Comparison of ENCODE assay signal across 28 cellular contexts in the genomic region with DNA sequence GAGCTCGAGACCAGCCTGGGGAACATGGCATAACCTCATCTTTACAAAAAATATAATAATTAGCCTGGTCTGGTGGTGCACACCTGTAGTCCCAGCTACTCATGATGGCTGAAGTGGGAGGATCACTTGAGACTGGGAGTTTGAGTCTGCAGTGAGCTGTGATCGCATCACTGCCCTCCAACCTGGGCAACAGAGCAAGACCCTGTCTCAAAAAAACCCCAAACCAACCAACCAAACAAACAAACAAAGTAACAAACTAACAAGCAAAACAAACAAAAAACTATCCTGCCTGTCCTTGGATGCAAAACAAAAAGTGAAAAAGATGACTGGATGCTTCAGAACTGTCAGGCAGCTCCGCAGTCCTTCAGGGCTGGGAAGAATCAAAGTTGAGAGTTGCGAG. TPM values are rescaled to one million over a fixed set of nuclear protein-coding genes. Genes with fewer than 3 reads are reported as not detected.
DNase-seq lines count a peak whose midpoint lies in the region; ATAC-seq, FAIRE-seq and TF ChIP-seq lines count a peak whose summit lies in the region.
"Had no signal": no experiment of that assay in that cellular context is flagged by ENCODE, and none has a peak within 500 bp of the region (broad histone marks: within the 10 kb centered on the region; RNA-seq: fewer than 3 reads in every experiment).

No MANE protein-coding gene starts in this region.

- peaks cover 9% of the 10 kb centered on the region for H3K36me3 Mint-ChIP-seq in T-helper 17 cell (ENCODE audit: low read depth)
- H3K36me3 Mint-ChIP-seq: CD14-positive monocyte; CD4-positive, alpha-beta memory T cell; CD4-positive, CD25-positive, alpha-beta regulatory T cell; CD8-positive, alpha-beta memory T cell had no signal

- no peak for FAIRE-seq in H1 (lab: Jason Lieb, UNC)
- FAIRE-seq: A204.1, GM12878, GM12892, GM18507 had no signal

- TF ChIP-seq RAD21 in H1 (IDR thresholded peaks at IDR 0.05 in 1 of 2, conservative IDR thresholded peaks at IDR 0.05 in 1 of 2; ENCODE audit: low read depth in 2 of 2, low read length in 2 of 2) = no peak

- H4K5ac ChIP-seq in H1 (ENCODE audit: insufficient read length, low read depth, low read length) = no peak overlapping the region

- no peak overlapping the region for H2BK120ac ChIP-seq in H1 (replicated peaks; ENCODE audit: low read depth, low read length)

- no peak overlapping the region for H4K91ac ChIP-seq in H1 (replicated peaks; ENCODE audit: insufficient read length, low read length)

- TF ChIP-seq EP300 in H1 (IDR thresholded peaks at IDR 0.05; ENCODE audit: borderline replicate concordance in 1 of 2, low read depth in 2 of 2, low read length in 2 of 2) = no peak

- no peak overlapping the region for H2AFZ ChIP-seq in H1 (ENCODE audit: low read length)

- WGBS in H1 (ENCODE audit: extremely low coverage in 1 of 2, insufficient coverage in 1 of 2, insufficient read length in 1 of 2, insufficient replicate concordance in 2 of 2, low coverage in 1 of 2, low lambda C conversion rate in 2 of 2, missing lambda C conversion rate in 1 of 2), 2 experiments = 87% methylated on average over 4 of the region's 4 CpGs; no CpG with 5 or more reads in 1 of the 2 experiments

- H2BK5ac ChIP-seq in H1 (ENCODE audit: low read depth, low read length) = no peak overlapping the region

- H3K27ac Mint-ChIP-seq in T-helper 17 cell = peak overlapping the region; percentile 37
- H3K27ac Mint-ChIP-seq: CD4-positive, alpha-beta memory T cell had no signal

- CTCF ChIA-PET in HEK293 (lab: Yijun Ruan, JAX) (interaction anchor here (0.6 to 1.4 kb wide), 3 partner anchors 33 to 67 kb away, joined by 3 read pairs; no protein-coding TSS in a partner anchor), H1 (lab: Charles Lee; ENCODE audit: partially characterized antibody) (interaction anchor here (1.2 to 6.0 kb wide), 11 partner anchors 8 to 81 kb away, joined by 4 to 34 read pairs (median 11); no protein-coding TSS in a partner anchor)

- TF ChIP-seq CTCF in HEK293 (tag by site-specific recombination; IDR thresholded peaks at IDR 0.05) = no peak
- no peak for TF ChIP-seq CTCF in H1 (IDR thresholded peaks at IDR 0.05; ENCODE audit: control extremely low read depth in 1 of 3, insufficient read depth in 1 of 3, low read depth in 1 of 3, low read length in 3 of 3)
- no peak for TF ChIP-seq CTCF in ascending aorta (IDR thresholded peaks at IDR 0.05)

- no peak overlapping the region for H3K23ac ChIP-seq in H1 (ENCODE audit: insufficient read length)

- H3K4me1 Mint-ChIP-seq in T-helper 17 cell = peaks cover 17% of the 10 kb centered on the region

- 0 out of 2 replicates have a peak overlapping the region, but pooled peaks have one; percentile 29 for H2BK15ac ChIP-seq in H1 (ENCODE audit: low read length)

- no peak overlapping the region for H2BK20ac ChIP-seq in H1 (ENCODE audit: low read length)

- POLR2A ChIA-PET in HEK293 (lab: Yijun Ruan, JAX) = no interaction called here
- POLR2A ChIA-PET in H1 (lab: Charles Lee; ENCODE audit: partially characterized antibody) = interaction anchor here (1.1 kb wide), 1 partner anchor 17 kb away, joined by 3 read pairs; no protein-coding TSS in a partner anchor

- no peaks in the 10 kb centered on the region for H3K36me3 ChIP-seq in HEK293 (ENCODE audit: control insufficient read depth in 2 of 2, insufficient read depth in 1 of 2, low read length in 2 of 2)
- H3K36me3 ChIP-seq in H1 (ENCODE audit: control insufficient read depth in 2 of 4, insufficient read depth in 4 of 4, low read length in 3 of 4) = no peaks in the 10 kb centered on the region
- no peaks in the 10 kb centered on the region for H3K36me3 ChIP-seq in ascending aorta
- H3K36me3 ChIP-seq: BE2C, BLaER1 had no signal

- H3K4me1 ChIP-seq in HEK293 (ENCODE audit: control insufficient read depth, insufficient read depth, low read length) (no peaks in the 10 kb centered on the region), H1 (replicated peaks in 1 of 4; ENCODE audit: control insufficient read depth in 3 of 4, insufficient read depth in 4 of 4, low read length in 3 of 4) (peaks cover 8 to 24% (median 20%) of the 10 kb centered on the region in 4 experiments), ascending aorta (no peaks in the 10 kb centered on the region)
- H3K4me1 ChIP-seq: BE2C had no signal

- H3K4ac ChIP-seq in H1 (replicated peaks; ENCODE audit: insufficient read length, low read depth, low read length) = no peak overlapping the region

- no peak overlapping the region for H3K4me3 Mint-ChIP-seq in T-helper 17 cell
- H3K4me3 Mint-ChIP-seq: CD14-positive monocyte; CD4-positive, alpha-beta memory T cell; CD4-positive, CD25-positive, alpha-beta regulatory T cell; CD8-positive, alpha-beta memory T cell had no signal

- H3K27me3 ChIP-seq in H1 (replicated peaks in 1 of 4; ENCODE audit: control insufficient read depth in 3 of 4, extremely low read depth in 1 of 4, insufficient read depth in 3 of 4, low read length in 3 of 4) = peaks cover under 1 to 7% (median 2%) of the 10 kb centered on the region in 4 experiments; a peak in 6 of 7 replicates
- H3K27me3 ChIP-seq in ascending aorta = no peaks in the 10 kb centered on the region
- H3K27me3 ChIP-seq: BE2C had no signal

- no peak overlapping the region for H3K18ac ChIP-seq in H1 (ENCODE audit: extremely low read depth, low read length)

- no peak overlapping the region for H2BK12ac ChIP-seq in H1 (ENCODE audit: low read depth, low read length)

- 0 out of 2 replicates have a peak, but pooled peaks cover 3% of the 10 kb centered on the region for H3K79me1 ChIP-seq in H1 (ENCODE audit: low read depth, low read length)

- ATAC-seq in T-helper 17 cell = no peak
- ATAC-seq: GM12878 had no signal

- H4K20me1 ChIP-seq in H1 (replicated peaks in 1 of 2; ENCODE audit: control insufficient read depth in 1 of 2, insufficient read depth in 2 of 2, low read length in 2 of 2) = peaks cover 0 to 3% of the 10 kb centered on the region in 2 experiments
- H4K20me1 ChIP-seq: BLaER1 had no signal

- no peak overlapping the region for H3K9ac ChIP-seq in H1 (replicated peaks in 1 of 4; ENCODE audit: extremely low read depth in 1 of 4, low read depth in 3 of 4, low read length in 3 of 4)
- H3K9ac ChIP-seq: BLaER1 had no signal

- peaks cover 60% of the 10 kb centered on the region for H3K27me3 Mint-ChIP-seq in T-helper 17 cell

- no peaks in the 10 kb centered on the region for H3K79me2 ChIP-seq in H1 (ENCODE audit: control insufficient read depth in 1 of 2, insufficient read depth in 2 of 2, low read length in 2 of 2)

- H3K9me3 ChIP-seq in HEK293 (ENCODE audit: control insufficient read depth, insufficient read depth, low read depth, low read length) (no peaks in the 10 kb centered on the region), T-helper 17 cell (ENCODE audit: control insufficient read depth, low read length, poor library complexity, severe bottlenecking) (no peaks in the 10 kb centered on the region), H1 (ENCODE audit: insufficient read depth in 2 of 2, low read depth in 1 of 2, low read length in 1 of 2) (no peaks in the 10 kb centered on the region), ascending aorta (no peaks in the 10 kb centered on the region)
- H3K9me3 ChIP-seq: BE2C, BLaER1 had no signal

- intact Hi-C loops in ascending aorta (cut with DNase I) = no loop called here

- no peak overlapping the region for H3K14ac ChIP-seq in H1 (ENCODE audit: insufficient read length)

- no peak overlapping the region for H3K56ac ChIP-seq in H1 (replicated peaks; ENCODE audit: insufficient read length, low read depth, low read length)

- no peak overlapping the region for H2AK5ac ChIP-seq in H1 (ENCODE audit: low read depth, low read length)

- peaks cover 4% of the 10 kb centered on the region; the same call in 1 of the 2 replicates for H3K23me2 ChIP-seq in H1 (ENCODE audit: low read depth, low read length)

- H3K4me3 ChIP-seq in HEK293 (ENCODE audit: low read depth, low read length) (no peak overlapping the region), H1 (ENCODE audit: extremely low read depth in 1 of 4, insufficient read depth in 2 of 4, low read depth in 3 of 4, low read length in 4 of 4) (no peak overlapping the region), ascending aorta (no peak overlapping the region)
- H3K4me3 ChIP-seq: BLaER1, GM12878 had no signal

- DNase-seq in T-helper 17 cell = no peak
- no peak for DNase-seq in H1 (ENCODE audit: low read depth in 1 of 2, low spot score in 2 of 2)
- no peak for DNase-seq in NCI-H748 (lab: John Stamatoyannopoulos, UW; ENCODE audit: unreplicated experiment)
- DNase-seq in ascending aorta (ENCODE audit: low spot score in 2 of 2) = no peak
- DNase-seq in stimulated activated CD4-positive, alpha-beta T cell treated with anti-CD3 and anti-CD28 coated beads, Interleukin-2, amount 100 ng/mL, for 48 hours = no peak
- DNase-seq: 8988T; ACHN; C1 segment of cervical spinal cord; CD4-positive, alpha-beta memory T cell; CD4-positive, CD25-positive, alpha-beta regulatory T cell; CD8-positive, alpha-beta memory T cell; COR-L47; DMS 273 treated with DMSO at 0.1 percent for 48 hours; DMS153; DMS53; DMS79; DND-41; EL; GDM1 had no signal

- TF ChIP-seq POLR2A in H1 (IDR thresholded peaks at IDR 0.05; ENCODE audit: control extremely low read depth in 1 of 2, low read depth in 2 of 2, low read length in 2 of 2) = no peak

- no peak overlapping the region for H3K27ac ChIP-seq in HEK293 (ENCODE audit: extremely low read depth, low read depth, low read length)
- H3K27ac ChIP-seq in H1 (ENCODE audit: low read depth, low read length) = no peak overlapping the region
- no peak overlapping the region for H3K27ac ChIP-seq in ascending aorta
- H3K27ac ChIP-seq: BLaER1 had no signal

- H3K4me2 ChIP-seq in H1 (ENCODE audit: insufficient read depth in 1 of 2, low read depth in 2 of 2, low read length in 2 of 2) = no peak overlapping the region

- no peak overlapping the region for H4K8ac ChIP-seq in H1 (ENCODE audit: extremely low read depth, insufficient read depth, low read length)

TF ChIP-seq in HEK293, 187 proteins besides CTCF, POLR2A, EP300 and RAD21:
- TF ChIP-seq ZNF121 (tag by site-specific recombination; IDR thresholded peaks at IDR 0.05) (peak; percentile 70), ZNF555 (tag by site-specific recombination; conservative IDR thresholded peaks at IDR 0.05) (no peak)

TF ChIP-seq in H1, 55 proteins besides CTCF, POLR2A, EP300 and RAD21 (continues in another document):
- TF ChIP-seq HDAC2 (IDR thresholded peaks at IDR 0.05; ENCODE audit: borderline replicate concordance in 1 of 2, low read depth in 2 of 2, low read length in 2 of 2) (no peak), FOSL1 (IDR thresholded peaks at IDR 0.05; ENCODE audit: insufficient read depth, low read depth, low read length) (no peak)

RNA-seq across cellular contexts. Expression of a gene that starts 5.7 kb away (rescaled TPM):
- total RNA-seq in T-helper 17 cell (under 1 TPM; 0.25 to 0.52 TPM), ascending aorta (53.0 TPM)
- 8.1 TPM in 2 replicates for total RNA-seq in H1 (2021; fragmentation: NEBNext Ultra II Directional; extraction: Animal tissue kit (Norgen Biotek cat#: 25700))
- polyA plus RNA-seq in H1 (2011; rRNA removed) = 10.3 and 19.4 TPM in 2 replicates
- polyA plus RNA-seq in H1 (2011; cell fraction: cytosol; rRNA removed) = 13.8 TPM
- 13.1 TPM for polyA plus RNA-seq in H1 (2011; cell fraction: nucleus; rRNA removed)
- 5.7 to 12.2 TPM (median 10.3 TPM) in 4 replicates for polyA plus RNA-seq in H1 (2012, experiment 1 of 2)
- 8.0 TPM for polyA plus RNA-seq in H1 (2012, experiment 2 of 2)
- 13.1 TPM for polyA plus RNA-seq in H1 (2013, experiment 1 of 2)
- 13.5 TPM for polyA plus RNA-seq in H1 (2013, experiment 2 of 2)
- 4.4 and 5.9 TPM in 2 replicates for polyA minus RNA-seq in H1 (2011; rRNA and poly(A)+ RNA removed)
- 4.4 TPM for polyA minus RNA-seq in H1 (2011; cell fraction: cytosol; rRNA and poly(A)+ RNA removed)
- polyA minus RNA-seq in H1 (2011; cell fraction: nucleus; rRNA and poly(A)+ RNA removed) = 5.5 TPM
- polyA plus RNA-seq: AG04450; CD4-positive, alpha-beta memory T cell; CD4-positive, CD25-positive, alpha-beta regulatory T cell had no signal
